8 cellular contexts compared by ENCODE assay signal in the genomic region with DNA sequence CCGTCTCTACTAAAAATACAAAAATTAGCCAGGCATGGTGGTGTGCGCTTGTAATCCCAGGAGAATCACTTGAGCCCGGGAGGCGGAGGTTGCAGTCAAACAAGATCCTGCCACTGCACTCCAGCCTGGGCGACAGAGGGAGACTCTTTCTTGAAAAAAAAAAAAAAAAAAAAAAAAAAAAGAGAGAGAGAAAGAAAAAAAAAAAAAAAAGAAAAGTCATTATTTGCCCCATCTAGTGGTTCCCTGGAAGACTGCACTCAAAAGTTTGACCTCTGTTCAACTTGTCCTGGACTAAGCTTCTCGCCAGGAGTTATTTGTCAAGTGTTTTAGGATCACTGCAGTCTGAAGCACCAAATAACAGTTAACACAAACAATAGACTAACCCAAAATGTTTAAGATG. TPM values are rescaled to one million over a fixed set of nuclear protein-coding genes. Genes with fewer than 3 reads are reported as not detected.
A peak's percentile ranks its signal among the peaks of the same experiment; 100 is the strongest.
DNase-seq lines count a peak whose midpoint lies in the region; ATAC-seq, FAIRE-seq and TF ChIP-seq lines count a peak whose summit lies in the region.

No MANE protein-coding gene starts in this region.

- DNase-seq in GM13976 (ENCODE audit: low spot score): peak; percentile 7
- peak; percentile 3 to 13 (median 8) for DNase-seq in K562 (ENCODE audit: extremely low read depth in 1 of 4, low spot score in 3 of 4)
- no peak for DNase-seq in neural crest cell (ENCODE audit: low read depth, low spot score)
- DNase-seq in NCI-H1048 (lab: John Stamatoyannopoulos, UW): no peak
- DNase-seq in CD4-positive, alpha-beta memory T cell: no peak
- DNase-seq in tibial nerve (ENCODE audit: low spot score in 2 of 2): no peak

- POLR2A ChIA-PET in K562 (lab: Yijun Ruan, JAX): no interaction called here
- POLR2A ChIA-PET in CD4-positive, alpha-beta memory T cell (lab: Charles Lee; ENCODE audit: partially characterized antibody): no interaction called here

- no peaks in the 10 kb centered on the region for H3K36me3 Mint-ChIP-seq in neural crest cell (ENCODE audit: low read depth)
- no peaks in the 10 kb centered on the region for H3K36me3 Mint-ChIP-seq in CD4-positive, alpha-beta memory T cell

- TF ChIP-seq RAD21 in K562 (CRISPR knock-in tag; conservative IDR thresholded peaks at IDR 0.05 in 1 of 2, IDR thresholded peaks at IDR 0.05 in 1 of 2): no peak

- H3K9ac ChIP-seq in K562 (ENCODE audit: insufficient read depth in 1 of 2, low read depth in 2 of 2, low read length in 2 of 2): no peak overlapping the region

- H3K27ac Mint-ChIP-seq in neural crest cell (ENCODE audit: unreplicated experiment): no peak overlapping the region
- H3K27ac Mint-ChIP-seq in CD4-positive, alpha-beta memory T cell: no peak overlapping the region

- CTCF ChIA-PET in K562 (lab: Yijun Ruan, JAX; ENCODE audit: low intra/inter-chr PET ratio): no interaction called here
- CTCF ChIA-PET in CD4-positive, alpha-beta memory T cell (lab: Charles Lee; ENCODE audit: partially characterized antibody): no interaction called here

- H3K79me2 ChIP-seq in K562 (ENCODE audit: control insufficient read depth, insufficient read depth, low read length): no peaks in the 10 kb centered on the region

- H2AFZ ChIP-seq in K562 (ENCODE audit: low read depth, low read length): no peak overlapping the region

- BruUV-seq in K562 (replicated peaks; lab: Mats Ljungman, UMichigan): no TSS peak

- no peak overlapping the region for H3K4me3 Mint-ChIP-seq in neural crest cell
- H3K4me3 Mint-ChIP-seq in CD4-positive, alpha-beta memory T cell: no peak overlapping the region

- no peak overlapping the region for H3K4me2 ChIP-seq in K562 (ENCODE audit: insufficient read depth, low read length)

- TF ChIP-seq POLR2A in K562 (conservative IDR thresholded peaks at IDR 0.05) (no peak), GM18505 (IDR thresholded peaks at IDR 0.05; ENCODE audit: borderline replicate concordance, extremely low read depth, insufficient read depth, insufficient read length) (no peak), tibial nerve (IDR thresholded peaks at IDR 0.05) (no peak)

- H3K27ac ChIP-seq in K562 (ENCODE audit: extremely low read depth, low read depth, low read length) (no peak overlapping the region), tibial nerve (no peak overlapping the region)
- no peak overlapping the region for H3K27ac ChIP-seq in CD4-positive, alpha-beta memory T cell (ENCODE audit: low read depth, low read length)

- TF ChIP-seq EP300 in K562 (IDR thresholded peaks at IDR 0.05; ENCODE audit: low read length) (no peak), tibial nerve (IDR thresholded peaks at IDR 0.05) (no peak)

- intact Hi-C loops in K562 (cut with micrococcal nuclease): no loop called here
- intact Hi-C loops in CD4-positive, alpha-beta memory T cell (cut with micrococcal nuclease): no loop called here

- H3K4me3 ChIP-seq in K562 (no peak overlapping the region), tibial nerve (no peak overlapping the region)
- no peak overlapping the region for H3K4me3 ChIP-seq in CD4-positive, alpha-beta memory T cell (ENCODE audit: low read length in 2 of 2)

- H3K4me1 ChIP-seq in K562 (replicated peaks in 1 of 2; ENCODE audit: control insufficient read depth in 2 of 2, insufficient read depth in 2 of 2, low read length in 2 of 2) (no peaks in the 10 kb centered on the region), tibial nerve (no peaks in the 10 kb centered on the region)
- no peaks in the 10 kb centered on the region for H3K4me1 ChIP-seq in CD4-positive, alpha-beta memory T cell (ENCODE audit: insufficient read depth, low read length)

- ATAC-seq in HG03565 (IDR thresholded peaks at IDR 0.05; ENCODE audit: unreplicated experiment): peak; percentile 61
- ATAC-seq in K562: no peak
- no peak for ATAC-seq in GM18505 (IDR thresholded peaks at IDR 0.05; ENCODE audit: unreplicated experiment)

- 5% methylated on average over 6 of the region's 6 CpGs for WGBS in K562 (ENCODE audit: insufficient coverage, low coverage, missing lambda C conversion rate)
- WGBS in tibial nerve, 2 donors: 38 to 44% methylated on average over 6 of the region's 6 CpGs

- in situ Hi-C loops in GM13976 (cut with MboI; ENCODE audit: low sequenced_read_pairs, unreplicated experiment) (no loop called here), K562 (cut with MboI) (no loop called here)

- no peaks in the 10 kb centered on the region for H3K27me3 ChIP-seq in K562 (ENCODE audit: control insufficient read depth in 2 of 2, insufficient read depth in 2 of 2, low read length in 2 of 2)
- H3K27me3 ChIP-seq in CD4-positive, alpha-beta memory T cell (ENCODE audit: insufficient read depth, low read length): no peaks in the 10 kb centered on the region
- no peaks in the 10 kb centered on the region for H3K27me3 ChIP-seq in tibial nerve

- no peaks in the 10 kb centered on the region for H3K9me3 Mint-ChIP-seq in neural crest cell
- peaks cover 0 to 5% (median 1%) of the 10 kb centered on the region in 8 donors for H3K9me3 Mint-ChIP-seq in CD4-positive, alpha-beta memory T cell

- H3K9me3 ChIP-seq in K562 (replicated peaks; ENCODE audit: control insufficient read depth, insufficient read depth, low read depth, low read length) (no peaks in the 10 kb centered on the region), tibial nerve (no peaks in the 10 kb centered on the region)
- H3K9me3 ChIP-seq in CD4-positive, alpha-beta memory T cell (ENCODE audit: control insufficient read depth in 1 of 2, low read length in 2 of 2): no peaks in the 10 kb centered on the region

- no peaks in the 10 kb centered on the region for H3K9me1 ChIP-seq in K562 (ENCODE audit: control insufficient read depth, insufficient read depth, low read length)

- peak; percentile 19 for TF ChIP-seq CTCF in GM13976 (IDR thresholded peaks at IDR 0.05; ENCODE audit: borderline replicate concordance, control extremely low read depth, extremely low read depth, insufficient read depth, missing control alignments)
- TF ChIP-seq CTCF in K562 (IDR thresholded peaks at IDR 0.05 in 2 of 3, conservative IDR thresholded peaks at IDR 0.05 in 1 of 3; ENCODE audit: insufficient read depth in 2 of 3, low read depth in 1 of 3, low read length in 3 of 3): peak in 2 of 3 experiments; percentile 16 to 19; a peak in 2 of 6 replicates
- peak; percentile 61 for TF ChIP-seq CTCF in neural crest cell (conservative IDR thresholded peaks at IDR 0.05)
- no peak for TF ChIP-seq CTCF in tibial nerve (IDR thresholded peaks at IDR 0.05)

- H3K4me1 Mint-ChIP-seq in neural crest cell: no peaks in the 10 kb centered on the region
- no peaks in the 10 kb centered on the region for H3K4me1 Mint-ChIP-seq in CD4-positive, alpha-beta memory T cell

- no peak for FAIRE-seq in K562 (lab: Jason Lieb, UNC)

- H3K36me3 ChIP-seq in K562 (ENCODE audit: control insufficient read depth, insufficient read depth, low read length) (no peaks in the 10 kb centered on the region), tibial nerve (no peaks in the 10 kb centered on the region)
- no peaks in the 10 kb centered on the region for H3K36me3 ChIP-seq in CD4-positive, alpha-beta memory T cell (ENCODE audit: insufficient read depth, low read length)

- no peaks in the 10 kb centered on the region for H4K20me1 ChIP-seq in K562 (replicated peaks; ENCODE audit: control insufficient read depth, insufficient read depth, low read length)

- peaks cover 3% of the 10 kb centered on the region for H3K27me3 Mint-ChIP-seq in neural crest cell (ENCODE audit: low read depth)
- no peaks in the 10 kb centered on the region for H3K27me3 Mint-ChIP-seq in CD4-positive, alpha-beta memory T cell

TF ChIP-seq in K562, 482 proteins besides CTCF, POLR2A, EP300 and RAD21:
- no peak for TF ChIP-seq ERF (CRISPR knock-in tag; IDR thresholded peaks at IDR 0.05)
- TF ChIP-seq ZNF384 (IDR thresholded peaks at IDR 0.05; ENCODE audit: low read depth, low read length): peak; percentile 69; the same call in 1 of the 2 replicates

RNA-seq across cellular contexts. Expression of gene KCTD8, which starts 45.3 kb away (rescaled TPM):
- not detected in 2 replicates for total RNA-seq in K562 (2011; cell fraction: chromatin; rRNA removed; ENCODE audit: low replicate concordance)
- total RNA-seq in K562 (2011; cell fraction: nucleolus; rRNA removed): not detected in 2 replicates
- total RNA-seq in K562 (2011; cell fraction: nucleoplasm; rRNA removed): not detected in 2 replicates
- not detected in 2 replicates for total RNA-seq in K562 (2014; rRNA removed)
- not detected in 2 replicates for total RNA-seq in K562 (2014; rRNA removed; fragmentation: Illumina TruSeq; extraction: Trizol)
- not detected in 2 replicates for total RNA-seq in K562 (2015; rRNA removed; fragmentation: Illumina TruSeq; extraction: Trizol)
- not detected in 2 replicates for total RNA-seq in K562 (2021)
- not detected in 2 replicates for polyA plus RNA-seq in K562 (2011; rRNA removed)
- not detected in 2 replicates for polyA plus RNA-seq in K562 (2011; cell fraction: cytosol; rRNA removed)
- not detected in 2 replicates for polyA plus RNA-seq in K562 (2011; cell fraction: nucleus; rRNA removed)
- polyA plus RNA-seq in K562 (2012): not detected in 2 replicates
- not detected in 2 replicates for polyA plus RNA-seq in K562 (2014; fragmentation: Illumina TruSeq; extraction: Trizol)
- polyA plus RNA-seq in K562 (2014; fragmentation: Nextera tagmentation; extraction: Ambion mirVana): not detected
- not detected in 2 replicates for polyA plus RNA-seq in K562 (2014; rRNA removed)
- polyA minus RNA-seq in K562 (2011; rRNA and poly(A)+ RNA removed): not detected in 2 replicates
- not detected in 2 replicates for polyA minus RNA-seq in K562 (2011; cell fraction: cytosol; rRNA and poly(A)+ RNA removed)
- polyA minus RNA-seq in K562 (2011; cell fraction: nucleus; rRNA and poly(A)+ RNA removed): not detected in 2 replicates
- not detected in 2 replicates for total RNA-seq in neural crest cell
- total RNA-seq in CD4-positive, alpha-beta memory T cell: not detected
- polyA plus RNA-seq in CD4-positive, alpha-beta memory T cell: not detected
- total RNA-seq in tibial nerve: 1 to 10 TPM in 2 of 4 donors, under 1 TPM in 1, not detected in 1; 0.63 to 1.5 (median 1.1) TPM

Comparison
In these comparisons a context has a peak if more than half of its experiments do, and no peak if none do; other contexts are left out.
1. DNase-seq: peak in GM13976 (single experiment) and K562 (4 of 4); none in neural crest cell (single experiment), NCI-H1048 (single experiment), CD4-positive, alpha-beta memory T cell (0 of 5) and tibial nerve (0 of 2).
2. CTCF ChIP-seq: peak in GM13976 (single experiment), K562 (2 of 3) and neural crest cell (single experiment); none in tibial nerve (0 of 5).